2 cellular contexts compared by ENCODE assay signal in the genomic region with DNA sequence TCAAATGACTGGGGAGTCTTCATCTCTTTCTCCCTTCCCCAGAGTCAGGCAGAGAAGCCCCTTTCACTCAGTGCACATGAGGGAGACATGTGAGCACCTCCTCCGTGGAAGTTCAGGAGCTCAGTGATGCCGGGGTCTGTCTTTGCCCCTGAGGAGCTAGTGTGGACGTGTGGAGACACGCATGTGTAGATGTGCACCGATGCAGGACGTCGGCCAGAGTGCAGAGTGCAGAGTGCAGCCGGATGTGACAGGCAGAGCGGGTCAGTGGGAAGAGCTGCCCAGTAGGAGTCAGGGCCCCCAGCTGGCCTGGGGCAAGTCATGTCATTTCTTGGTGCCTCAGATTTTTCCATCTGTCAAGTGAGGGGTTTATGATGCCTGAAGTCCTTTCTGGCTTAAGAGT.
TF ChIP-seq lines count a peak whose summit lies in the region.

No MANE protein-coding gene starts in this region.

TF ChIP-seq in SK-N-SH, 30 proteins besides CTCF, POLR2A, EP300 and RAD21 (continued from another document):
- TF ChIP-seq, protein P1, sequence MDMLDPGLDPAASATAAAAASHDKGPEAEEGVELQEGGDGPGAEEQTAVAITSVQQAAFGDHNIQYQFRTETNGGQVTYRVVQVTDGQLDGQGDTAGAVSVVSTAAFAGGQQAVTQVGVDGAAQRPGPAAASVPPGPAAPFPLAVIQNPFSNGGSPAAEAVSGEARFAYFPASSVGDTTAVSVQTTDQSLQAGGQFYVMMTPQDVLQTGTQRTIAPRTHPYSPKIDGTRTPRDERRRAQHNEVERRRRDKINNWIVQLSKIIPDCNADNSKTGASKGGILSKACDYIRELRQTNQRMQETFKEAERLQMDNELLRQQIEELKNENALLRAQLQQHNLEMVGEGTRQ (IDR thresholded peaks at IDR 0.05; ENCODE audit: borderline replicate concordance, low read depth, low read length): no peak
- TF ChIP-seq NFIC (IDR thresholded peaks at IDR 0.05; ENCODE audit: borderline replicate concordance): no peak
- no peak for TF ChIP-seq MXI1 (IDR thresholded peaks at IDR 0.05; ENCODE audit: low read depth, low read length)
TF ChIP-seq in SK-N-SH: peak in this region for 0.

TF ChIP-seq in SK-N-SH treated with all-trans-retinoic acid at 6 μM for 48 hours, 23 proteins besides CTCF, POLR2A, EP300 and RAD21 (continued from another document):
- TF ChIP-seq, protein P2, sequence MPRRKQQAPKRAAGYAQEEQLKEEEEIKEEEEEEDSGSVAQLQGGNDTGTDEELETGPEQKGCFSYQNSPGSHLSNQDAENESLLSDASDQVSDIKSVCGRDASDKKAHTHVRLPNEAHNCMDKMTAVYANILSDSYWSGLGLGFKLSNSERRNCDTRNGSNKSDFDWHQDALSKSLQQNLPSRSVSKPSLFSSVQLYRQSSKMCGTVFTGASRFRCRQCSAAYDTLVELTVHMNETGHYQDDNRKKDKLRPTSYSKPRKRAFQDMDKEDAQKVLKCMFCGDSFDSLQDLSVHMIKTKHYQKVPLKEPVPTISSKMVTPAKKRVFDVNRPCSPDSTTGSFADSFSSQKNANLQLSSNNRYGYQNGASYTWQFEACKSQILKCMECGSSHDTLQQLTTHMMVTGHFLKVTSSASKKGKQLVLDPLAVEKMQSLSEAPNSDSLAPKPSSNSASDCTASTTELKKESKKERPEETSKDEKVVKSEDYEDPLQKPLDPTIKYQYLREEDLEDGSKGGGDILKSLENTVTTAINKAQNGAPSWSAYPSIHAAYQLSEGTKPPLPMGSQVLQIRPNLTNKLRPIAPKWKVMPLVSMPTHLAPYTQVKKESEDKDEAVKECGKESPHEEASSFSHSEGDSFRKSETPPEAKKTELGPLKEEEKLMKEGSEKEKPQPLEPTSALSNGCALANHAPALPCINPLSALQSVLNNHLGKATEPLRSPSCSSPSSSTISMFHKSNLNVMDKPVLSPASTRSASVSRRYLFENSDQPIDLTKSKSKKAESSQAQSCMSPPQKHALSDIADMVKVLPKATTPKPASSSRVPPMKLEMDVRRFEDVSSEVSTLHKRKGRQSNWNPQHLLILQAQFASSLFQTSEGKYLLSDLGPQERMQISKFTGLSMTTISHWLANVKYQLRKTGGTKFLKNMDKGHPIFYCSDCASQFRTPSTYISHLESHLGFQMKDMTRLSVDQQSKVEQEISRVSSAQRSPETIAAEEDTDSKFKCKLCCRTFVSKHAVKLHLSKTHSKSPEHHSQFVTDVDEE (CRISPR knock-in tag; IDR thresholded peaks at IDR 0.05): no peak
- no peak for TF ChIP-seq ISL1 (CRISPR knock-in tag; IDR thresholded peaks at IDR 0.05)
- TF ChIP-seq ZC3H10 (CRISPR knock-in tag; IDR thresholded peaks at IDR 0.05): no peak
